31 cellular contexts compared by ENCODE assay signal in the genomic region with DNA sequence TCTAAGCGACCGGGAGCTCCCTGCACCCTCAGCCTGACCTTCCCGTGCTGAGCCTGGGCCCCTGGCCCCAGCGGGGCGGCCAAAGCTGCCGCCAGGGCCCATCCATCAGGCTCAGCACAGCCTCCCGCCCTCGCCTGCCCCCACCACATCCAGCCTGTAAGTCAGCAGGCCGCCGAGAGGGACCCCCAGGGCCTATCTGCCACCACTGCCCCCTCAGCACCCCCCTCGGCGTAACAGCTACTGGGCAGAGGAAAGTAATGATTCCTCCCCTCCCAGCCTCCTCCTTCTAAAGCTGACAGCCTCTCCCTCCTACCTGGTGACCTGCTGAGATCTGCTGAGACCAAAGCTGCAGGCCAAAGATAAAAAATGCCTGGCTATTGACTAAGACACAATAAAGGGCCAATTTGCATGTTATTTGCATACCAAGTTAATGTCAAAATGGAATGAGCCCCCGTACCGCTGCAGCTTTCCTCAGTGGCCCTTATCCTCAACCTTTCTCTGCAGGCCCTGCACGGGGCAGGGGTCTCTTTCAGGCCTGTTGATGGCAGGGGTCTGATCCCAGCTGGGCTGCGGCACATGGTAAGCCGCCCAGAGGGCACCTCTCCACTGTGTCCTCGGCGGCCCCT. TPM values are rescaled to one million over a fixed set of nuclear protein-coding genes. Genes with fewer than 3 reads are reported as not detected.
DNase-seq lines count a peak whose midpoint lies in the region; ATAC-seq and TF ChIP-seq lines count a peak whose summit lies in the region.
"Had no signal": no experiment of that assay in that cellular context is flagged by ENCODE, and none has a peak within 500 bp of the region (broad histone marks: within the 10 kb centered on the region; RNA-seq: fewer than 3 reads in every experiment).

No MANE protein-coding gene starts in this region.

- peaks cover 5% of the 10 kb centered on the region; the same call in 1 of the 2 replicates for H3K27me3 Mint-ChIP-seq in WTC11 (ENCODE audit: low read depth)
- H3K27me3 Mint-ChIP-seq: activated CD4-positive, alpha-beta T cell treated with anti-CD3 and anti-CD28 coated beads, Interleukin-2, amount 10 ng/mL, durations not matched to agents 7 days and 5 days had no signal

- no peaks in the 10 kb centered on the region for H3K9me3 Mint-ChIP-seq in WTC11
- H3K9me3 Mint-ChIP-seq: activated CD4-positive, alpha-beta T cell treated with anti-CD3 and anti-CD28 coated beads, Interleukin-2, amount 10 ng/mL, durations not matched to agents 7 days and 5 days; activated naive CD4-positive, alpha-beta T cell treated with anti-CD3 and anti-CD28 coated beads, Interleukin-2, amount 50 U/mL, for 72 hours; effector memory CD8-positive, alpha-beta T cell; naive thymus-derived CD4-positive, alpha-beta T cell had no signal

- H3K36me3 Mint-ChIP-seq in WTC11, result no peaks in the 10 kb centered on the region
- H3K36me3 Mint-ChIP-seq: activated naive CD4-positive, alpha-beta T cell treated with anti-CD3 and anti-CD28 coated beads, Interleukin-2, amount 50 U/mL, for 72 hours; CD14-positive monocyte; naive thymus-derived CD4-positive, alpha-beta T cell had no signal

- peaks cover 10% of the 10 kb centered on the region for H3K4me1 Mint-ChIP-seq in WTC11
- H3K4me1 Mint-ChIP-seq: CD14-positive monocyte had no signal

- peak overlapping the region; percentile 35; the same call in 1 of the 2 replicates for H3K4me3 Mint-ChIP-seq in WTC11
- H3K4me3 Mint-ChIP-seq: activated CD4-positive, alpha-beta T cell treated with anti-CD3 and anti-CD28 coated beads, Interleukin-2, amount 10 ng/mL, durations not matched to agents 7 days and 5 days; CD14-positive monocyte; effector memory CD8-positive, alpha-beta T cell; naive thymus-derived CD4-positive, alpha-beta T cell had no signal

- no peak for TF ChIP-seq CTCF in WTC11 (IDR thresholded peaks at IDR 0.05)

- DNase-seq in NCI-H82 (lab: John Stamatoyannopoulos, UW) (peak; percentile 68), NCI-H82 treated with DMSO at 0.1 percent for 48 hours (lab: John Stamatoyannopoulos, UW; ENCODE audit: unreplicated experiment) (no peak), WTC11 (ENCODE audit: low spot score) (peak; percentile 48), islet precursor cell (peak; percentile 67), retina (peak; percentile 65)
- DNase-seq: activated CD4-positive, alpha-beta T cell treated with anti-CD3 and anti-CD28 coated beads, Interleukin-2, amount 10 ng/mL, durations not matched to agents 7 days and 5 days; activated effector memory CD4-positive, alpha-beta T cell treated with Interleukin-2 at 50 U/mL for 16 hours; Caco-2; DMS53; effector memory CD8-positive, alpha-beta T cell; erythroblast; GDM1; glutamatergic neuron; KBM-7; kidney glomerular epithelial cell; naive thymus-derived CD4-positive, alpha-beta T cell; NCI-H1092 treated with DMSO at 0.1 percent for 48 hours; NCI-H187; NCI-H2171 treated with DMSO at 0.1 percent for 48 hours; NCI-H510A treated with DMSO at 0.1 percent for 48 hours; ovary; RPMI8226; SJCRH30; small intestine; stimulated activated naive CD4-positive, alpha-beta T cell; T1000 had no signal

- CTCF ChIA-PET in WTC11 (lab: Charles Lee), result interaction anchor here (1.0 to 2.6 kb wide), 8 partner anchors 9 to 242 kb away, joined by 3 to 10 read pairs (median 6); no protein-coding TSS in a partner anchor

- POLR2A ChIA-PET in WTC11 (lab: Charles Lee), result interaction anchor here (1.1 to 1.3 kb wide), 2 partner anchors 10 to 26 kb away, joined by 3 read pairs; no protein-coding TSS in a partner anchor

- peak overlapping the region; percentile 54; the same call in 1 of the 2 replicates for H3K27ac Mint-ChIP-seq in WTC11
- H3K27ac Mint-ChIP-seq: activated CD4-positive, alpha-beta T cell treated with anti-CD3 and anti-CD28 coated beads, Interleukin-2, amount 10 ng/mL, durations not matched to agents 7 days and 5 days; activated naive CD4-positive, alpha-beta T cell treated with anti-CD3 and anti-CD28 coated beads, Interleukin-2, amount 50 U/mL, for 72 hours; effector memory CD8-positive, alpha-beta T cell; naive thymus-derived CD4-positive, alpha-beta T cell had no signal

- ATAC-seq in WTC11 (peak; percentile 68), SK-N-SH treated with all-trans-retinoic acid at 6 μM for 48 hours (no peak), HG03135 (IDR thresholded peaks at IDR 0.05; ENCODE audit: unreplicated experiment) (no peak), GM21526 (IDR thresholded peaks at IDR 0.05; ENCODE audit: low FRiP score, unreplicated experiment) (no peak)
- ATAC-seq: activated naive CD4-positive, alpha-beta T cell treated with anti-CD3 and anti-CD28 coated beads, Interleukin-2, amount 50 U/mL, for 72 hours; effector memory CD8-positive, alpha-beta T cell; naive thymus-derived CD4-positive, alpha-beta T cell had no signal

TF ChIP-seq in WTC11, 78 proteins besides CTCF, POLR2A, EP300 and RAD21 (continues in another document):
- TF ChIP-seq CREB1 (CRISPR knock-in tag; IDR thresholded peaks at IDR 0.05) (no peak), IRF2 (CRISPR knock-in tag; IDR thresholded peaks at IDR 0.05; ENCODE audit: borderline replicate concordance, low read depth) (no peak), OVOL2 (CRISPR knock-in tag; IDR thresholded peaks at IDR 0.05; ENCODE audit: borderline replicate concordance) (no peak), ZNF423 (CRISPR knock-in tag; IDR thresholded peaks at IDR 0.05) (peak; percentile 55; the same call in 1 of the 2 replicates), KAT7 (CRISPR knock-in tag; IDR thresholded peaks at IDR 0.05; ENCODE audit: borderline replicate concordance) (no peak), ZNF396 (CRISPR knock-in tag; IDR thresholded peaks at IDR 0.05; ENCODE audit: borderline replicate concordance) (no peak), ETV6 (CRISPR knock-in tag; IDR thresholded peaks at IDR 0.05) (peak; percentile 55; the same call in 1 of the 2 replicates), TP53 (CRISPR knock-in tag; IDR thresholded peaks at IDR 0.05) (0 out of 2 replicates have a peak, but pooled peaks have one; percentile 56), EMX1 (CRISPR knock-in tag; IDR thresholded peaks at IDR 0.05) (no peak), MXD4 (CRISPR knock-in tag; IDR thresholded peaks at IDR 0.05; ENCODE audit: borderline replicate concordance) (no peak), RORB (CRISPR knock-in tag; IDR thresholded peaks at IDR 0.05) (no peak), SOX15 (CRISPR knock-in tag; IDR thresholded peaks at IDR 0.05) (no peak)
- TF ChIP-seq, protein P1, sequence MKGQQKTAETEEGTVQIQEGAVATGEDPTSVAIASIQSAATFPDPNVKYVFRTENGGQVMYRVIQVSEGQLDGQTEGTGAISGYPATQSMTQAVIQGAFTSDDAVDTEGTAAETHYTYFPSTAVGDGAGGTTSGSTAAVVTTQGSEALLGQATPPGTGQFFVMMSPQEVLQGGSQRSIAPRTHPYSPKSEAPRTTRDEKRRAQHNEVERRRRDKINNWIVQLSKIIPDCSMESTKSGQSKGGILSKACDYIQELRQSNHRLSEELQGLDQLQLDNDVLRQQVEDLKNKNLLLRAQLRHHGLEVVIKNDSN (CRISPR knock-in tag; IDR thresholded peaks at IDR 0.05), result no peak

TF ChIP-seq in SK-N-SH treated with all-trans-retinoic acid at 6 μM for 48 hours, 23 proteins besides CTCF, POLR2A, EP300 and RAD21:
- no peak for TF ChIP-seq TOX (CRISPR knock-in tag; IDR thresholded peaks at IDR 0.05; ENCODE audit: borderline replicate concordance)
- no peak for TF ChIP-seq PPARA (CRISPR knock-in tag; IDR thresholded peaks at IDR 0.05; ENCODE audit: borderline replicate concordance)
- TF ChIP-seq SNAI2 (CRISPR knock-in tag; IDR thresholded peaks at IDR 0.05), result no peak
- no peak for TF ChIP-seq ZNF8 (CRISPR knock-in tag; IDR thresholded peaks at IDR 0.05)
- TF ChIP-seq ZC3H10 (CRISPR knock-in tag; IDR thresholded peaks at IDR 0.05), result no peak
- no peak for TF ChIP-seq GLIS3 (CRISPR knock-in tag; IDR thresholded peaks at IDR 0.05)
- no peak for TF ChIP-seq ARNTL (CRISPR knock-in tag; IDR thresholded peaks at IDR 0.05; ENCODE audit: borderline replicate concordance, low read depth)
- TF ChIP-seq OSR1 (CRISPR knock-in tag; IDR thresholded peaks at IDR 0.05), result no peak
- no peak for TF ChIP-seq ZFP3 (CRISPR knock-in tag; IDR thresholded peaks at IDR 0.05)
- TF ChIP-seq BACH2 (CRISPR knock-in tag; IDR thresholded peaks at IDR 0.05; ENCODE audit: borderline replicate concordance), result no peak
- TF ChIP-seq ESRRG (CRISPR knock-in tag; IDR thresholded peaks at IDR 0.05), result no peak
- no peak for TF ChIP-seq CSDC2 (CRISPR knock-in tag; IDR thresholded peaks at IDR 0.05)

RNA-seq across cellular contexts. Expression of a gene that starts 51.6 kb away (rescaled TPM):
- 43.8 to 46.6 TPM (median 45.0 TPM) in 3 replicates for total RNA-seq in WTC11 (2021)

RNA-seq across cellular contexts. Expression of a gene that starts 51.8 kb away (rescaled TPM):
- 33.1 to 35.3 TPM (median 33.2 TPM) in 3 replicates for total RNA-seq in WTC11 (2021)
